ENCODE assay signal across 1 cellular context in genomic region chr7:143980746-143981510, GRCh38.
TF ChIP-seq lines count a peak whose summit lies in the region.

No MANE protein-coding gene starts in this region.

TF ChIP-seq in IMR-90, 13 proteins besides CTCF, POLR2A, EP300 and RAD21 (continued from another document):
- no peak for TF ChIP-seq ELK1 (IDR thresholded peaks at IDR 0.05; ENCODE audit: borderline replicate concordance, low read depth, low read length)
- no peak for TF ChIP-seq USF2 (IDR thresholded peaks at IDR 0.05; ENCODE audit: low read depth, low read length)
- TF ChIP-seq CHD1 (IDR thresholded peaks at IDR 0.05; ENCODE audit: low read depth, low read length) = no peak
- no peak for TF ChIP-seq RFX5 (IDR thresholded peaks at IDR 0.05; ENCODE audit: low read depth, low read length)
- TF ChIP-seq CEBPB (IDR thresholded peaks at IDR 0.05; ENCODE audit: low read depth, low read length) = no peak
- no peak for TF ChIP-seq MXI1 (IDR thresholded peaks at IDR 0.05; ENCODE audit: borderline replicate concordance, low read depth, low read length)
